16 cellular contexts compared by ENCODE assay signal in the genomic region with DNA sequence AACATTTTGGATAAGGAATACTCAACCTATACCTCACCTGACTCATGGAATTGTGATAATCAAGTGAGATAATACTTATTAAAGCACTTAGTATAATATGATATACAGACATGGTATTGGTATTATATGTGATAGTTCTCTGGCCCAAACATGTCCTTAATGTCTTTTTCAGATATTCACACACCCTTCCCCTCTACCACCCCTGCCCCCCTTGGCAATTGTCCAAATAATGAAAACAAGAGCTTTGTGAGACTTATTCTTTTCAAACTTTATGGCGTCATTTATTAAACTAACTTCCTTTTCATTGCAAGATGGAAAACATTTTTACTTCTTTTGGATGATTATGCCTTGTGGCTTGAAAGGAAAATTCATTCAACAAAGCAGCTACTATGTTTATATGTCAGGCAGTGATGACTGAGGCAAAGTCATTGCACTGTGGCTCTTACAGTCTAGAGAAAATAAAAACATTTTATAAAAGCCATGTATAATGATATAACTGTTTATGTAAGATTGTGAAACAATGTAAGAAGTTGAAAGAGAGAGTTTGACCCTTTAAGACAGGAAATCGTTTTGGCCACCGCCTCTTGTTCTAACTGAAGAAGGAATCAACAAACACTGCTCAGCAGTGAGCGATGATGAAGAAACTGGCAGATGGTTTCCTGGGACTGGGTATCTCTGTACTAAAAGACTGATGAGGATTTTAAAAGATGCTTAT. TPM values are rescaled to one million over a fixed set of nuclear protein-coding genes. Genes with fewer than 3 reads are reported as not detected.
DNase-seq lines count a peak whose midpoint lies in the region; ATAC-seq and TF ChIP-seq lines count a peak whose summit lies in the region.
"Had no signal": no experiment of that assay in that cellular context is flagged by ENCODE, and none has a peak within 500 bp of the region (broad histone marks: within the 10 kb centered on the region; RNA-seq: fewer than 3 reads in every experiment).

No MANE protein-coding gene starts in this region.

- peaks cover 54% of the 10 kb centered on the region for H3K36me3 Mint-ChIP-seq in GM23338 (ENCODE audit: low read depth)

- peaks cover 5% of the 10 kb centered on the region; the same call in 1 of the 2 replicates for H4K20me1 ChIP-seq in GM23338 (replicated peaks; ENCODE audit: insufficient read depth)
- H4K20me1 ChIP-seq: BLaER1 treated with 17β-estradiol and CSF1 and Interleukin-3, amounts not matched to agents 10 nM and 100 nM had no signal

- H3K27ac ChIP-seq in GM23338 (ENCODE audit: low read depth): peak overlapping the region; percentile 30; the same call in 1 of the 2 replicates
- H3K27ac ChIP-seq in adrenal gland: peak overlapping the region in 4 of 5 donors; percentile 20 to 61 (median 54)
- H3K27ac ChIP-seq: BLaER1 treated with 17β-estradiol and CSF1 and Interleukin-3, amounts not matched to agents 10 nM and 100 nM had no signal

- no peak for ATAC-seq in GM23338

- no peaks in the 10 kb centered on the region for H3F3A ChIP-seq in GM23338 (replicated peaks; ENCODE audit: low read depth)

- no peak overlapping the region for H3K27ac Mint-ChIP-seq in GM23338
- H3K27ac Mint-ChIP-seq: nephron progenitor cell had no signal

- no peaks in the 10 kb centered on the region for H3K9me2 ChIP-seq in GM23338 (ENCODE audit: insufficient read depth)

- no peak for TF ChIP-seq POLR2A in adrenal gland (IDR thresholded peaks at IDR 0.05)

- H2AFZ ChIP-seq in GM23338: no peak overlapping the region

- H3K4me1 Mint-ChIP-seq in GM23338: peaks cover 3% of the 10 kb centered on the region; the same call in 2 of the 3 replicates
- H3K4me1 Mint-ChIP-seq: nephron progenitor cell had no signal

- H3K4me3 ChIP-seq in GM23338 (no peak overlapping the region), adrenal gland (no peak overlapping the region)
- H3K4me3 ChIP-seq: BLaER1 treated with 17β-estradiol and CSF1 and Interleukin-3, amounts not matched to agents 10 nM and 100 nM had no signal

- H3K9me3 ChIP-seq in adrenal gland (replicated peaks in 1 of 3): no peaks in the 10 kb centered on the region

- H3K79me2 ChIP-seq in GM23338 (replicated peaks; ENCODE audit: insufficient read depth): peaks cover 40% of the 10 kb centered on the region

- H3K4me1 ChIP-seq in GM23338 (ENCODE audit: insufficient read depth) (no peaks in the 10 kb centered on the region), adrenal gland (replicated peaks in 1 of 2) (peaks cover 0 to 25% of the 10 kb centered on the region in 2 donors)

- H3K36me3 ChIP-seq in GM23338 (ENCODE audit: insufficient read depth) (peaks cover 29% of the 10 kb centered on the region; the same call in 1 of the 2 replicates), adrenal gland (replicated peaks in 1 of 2) (no peaks in the 10 kb centered on the region)

- no peak overlapping the region for H3K4me3 Mint-ChIP-seq in GM23338
- H3K4me3 Mint-ChIP-seq: nephron progenitor cell had no signal

- TF ChIP-seq CTCF in GM23338 (conservative IDR thresholded peaks at IDR 0.05; ENCODE audit: low read depth in 2 of 2): no peak
- no peak for TF ChIP-seq CTCF in adrenal gland (IDR thresholded peaks at IDR 0.05)
- no peak for TF ChIP-seq CTCF in GM13977 (IDR thresholded peaks at IDR 0.05; ENCODE audit: extremely low read depth, insufficient read depth, missing control alignments)

- 51 to 66% (median 58%) methylated on average over 4 of the region's 4 CpGs for WGBS in adrenal gland, 4 donors

- H3K27me3 ChIP-seq in GM23338 (ENCODE audit: insufficient read depth) (no peaks in the 10 kb centered on the region), adrenal gland (no peaks in the 10 kb centered on the region)
- H3K27me3 ChIP-seq: BLaER1 treated with 17β-estradiol and CSF1 and Interleukin-3, amounts not matched to agents 10 nM and 100 nM had no signal

- intact Hi-C loops in adrenal gland (cut with DNase I): loop anchor here (10.0 kb wide), 2 partner anchors 123 to 203 kb away; a partner anchor contains a TSS

- H3K4me2 ChIP-seq in GM23338: no peak overlapping the region
- H3K4me2 ChIP-seq: BLaER1 treated with 17β-estradiol and CSF1 and Interleukin-3, amounts not matched to agents 10 nM and 100 nM had no signal

- in situ Hi-C loops in GM13977 (cut with MboI; ENCODE audit: low pct_unique_long_range_greater_than_20kb, low sequenced_read_pairs, unreplicated experiment): loop anchor here (10.0 kb wide), 1 partner anchor 203 kb away; no protein-coding TSS in a partner anchor

- no peaks in the 10 kb centered on the region for H3K27me3 Mint-ChIP-seq in GM23338 (ENCODE audit: insufficient read depth, low read depth, poor library complexity)

- DNase-seq in GM23338 (ENCODE audit: low spot score) (no peak), adrenal gland (peak in 1 of 7 donors; percentile 36), glomerular endothelial cell (ENCODE audit: extremely low read depth, low read depth, low spot score) (peak; percentile 36), pulmonary artery endothelial cell (ENCODE audit: low read depth, low spot score) (peak; percentile 30), NCI-H2107 (lab: John Stamatoyannopoulos, UW) (no peak), GM13977 (ENCODE audit: low spot score) (no peak), NCI-H526 (lab: John Stamatoyannopoulos, UW) (no peak)
- DNase-seq in activated CD8-positive, alpha-beta memory T cell treated with anti-CD3 and anti-CD28 coated beads, Interleukin-2, amount 50 U/mL, for 4 hours: no peak
- DNase-seq: activated CD4-positive, alpha-beta T cell treated with anti-CD3 and anti-CD28 coated beads for 1 hour; activated effector memory CD4-positive, alpha-beta T cell treated with Interleukin-2 at 50 U/mL for 16 hours; H7; Karpas-422; nephron progenitor cell; RPMI8226; stimulated activated naive CD4-positive, alpha-beta T cell had no signal

- H3K9me3 Mint-ChIP-seq in GM23338: peaks cover 39% of the 10 kb centered on the region

TF ChIP-seq in GM23338, 12 proteins besides CTCF, POLR2A, EP300 and RAD21 (continues in another document):
- TF ChIP-seq, protein P1, sequence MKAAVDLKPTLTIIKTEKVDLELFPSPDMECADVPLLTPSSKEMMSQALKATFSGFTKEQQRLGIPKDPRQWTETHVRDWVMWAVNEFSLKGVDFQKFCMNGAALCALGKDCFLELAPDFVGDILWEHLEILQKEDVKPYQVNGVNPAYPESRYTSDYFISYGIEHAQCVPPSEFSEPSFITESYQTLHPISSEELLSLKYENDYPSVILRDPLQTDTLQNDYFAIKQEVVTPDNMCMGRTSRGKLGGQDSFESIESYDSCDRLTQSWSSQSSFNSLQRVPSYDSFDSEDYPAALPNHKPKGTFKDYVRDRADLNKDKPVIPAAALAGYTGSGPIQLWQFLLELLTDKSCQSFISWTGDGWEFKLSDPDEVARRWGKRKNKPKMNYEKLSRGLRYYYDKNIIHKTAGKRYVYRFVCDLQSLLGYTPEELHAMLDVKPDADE (IDR thresholded peaks at IDR 0.05): no peak
- TF ChIP-seq, protein P2, sequence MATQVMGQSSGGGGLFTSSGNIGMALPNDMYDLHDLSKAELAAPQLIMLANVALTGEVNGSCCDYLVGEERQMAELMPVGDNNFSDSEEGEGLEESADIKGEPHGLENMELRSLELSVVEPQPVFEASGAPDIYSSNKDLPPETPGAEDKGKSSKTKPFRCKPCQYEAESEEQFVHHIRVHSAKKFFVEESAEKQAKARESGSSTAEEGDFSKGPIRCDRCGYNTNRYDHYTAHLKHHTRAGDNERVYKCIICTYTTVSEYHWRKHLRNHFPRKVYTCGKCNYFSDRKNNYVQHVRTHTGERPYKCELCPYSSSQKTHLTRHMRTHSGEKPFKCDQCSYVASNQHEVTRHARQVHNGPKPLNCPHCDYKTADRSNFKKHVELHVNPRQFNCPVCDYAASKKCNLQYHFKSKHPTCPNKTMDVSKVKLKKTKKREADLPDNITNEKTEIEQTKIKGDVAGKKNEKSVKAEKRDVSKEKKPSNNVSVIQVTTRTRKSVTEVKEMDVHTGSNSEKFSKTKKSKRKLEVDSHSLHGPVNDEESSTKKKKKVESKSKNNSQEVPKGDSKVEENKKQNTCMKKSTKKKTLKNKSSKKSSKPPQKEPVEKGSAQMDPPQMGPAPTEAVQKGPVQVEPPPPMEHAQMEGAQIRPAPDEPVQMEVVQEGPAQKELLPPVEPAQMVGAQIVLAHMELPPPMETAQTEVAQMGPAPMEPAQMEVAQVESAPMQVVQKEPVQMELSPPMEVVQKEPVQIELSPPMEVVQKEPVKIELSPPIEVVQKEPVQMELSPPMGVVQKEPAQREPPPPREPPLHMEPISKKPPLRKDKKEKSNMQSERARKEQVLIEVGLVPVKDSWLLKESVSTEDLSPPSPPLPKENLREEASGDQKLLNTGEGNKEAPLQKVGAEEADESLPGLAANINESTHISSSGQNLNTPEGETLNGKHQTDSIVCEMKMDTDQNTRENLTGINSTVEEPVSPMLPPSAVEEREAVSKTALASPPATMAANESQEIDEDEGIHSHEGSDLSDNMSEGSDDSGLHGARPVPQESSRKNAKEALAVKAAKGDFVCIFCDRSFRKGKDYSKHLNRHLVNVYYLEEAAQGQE (IDR thresholded peaks at IDR 0.05; ENCODE audit: unreplicated experiment): no peak
- TF ChIP-seq JUNB (IDR thresholded peaks at IDR 0.05; ENCODE audit: unreplicated experiment) (no peak), ZNF114 (CRISPR knock-in tag; IDR thresholded peaks at IDR 0.05) (no peak), NANOG (IDR thresholded peaks at IDR 0.05; ENCODE audit: borderline replicate concordance) (no peak), EZH2phosphoT487 (IDR thresholded peaks at IDR 0.05; ENCODE audit: unreplicated experiment) (no peak), ZNF331 (CRISPR knock-in tag; IDR thresholded peaks at IDR 0.05; ENCODE audit: low read depth) (no peak), EZH2 (IDR thresholded peaks at IDR 0.05; ENCODE audit: low read depth, unreplicated experiment) (no peak), POLR2AphosphoS5 (IDR thresholded peaks at IDR 0.05; ENCODE audit: low read depth) (no peak), CREB1 (CRISPR knock-in tag; IDR thresholded peaks at IDR 0.05; ENCODE audit: low read depth) (no peak), STAT1 (IDR thresholded peaks at IDR 0.05; ENCODE audit: unreplicated experiment) (no peak)

RNA-seq across cellular contexts. Expression of a gene that starts 27.4 kb away (rescaled TPM):
- 39.3 and 43.0 TPM in 2 replicates for total RNA-seq in GM23338 (2014; rRNA removed; shearing (Covaris generic))
- polyA plus RNA-seq in GM23338 (2016; fragmentation: Nextera tagmentation; extraction: Ambion mirVana) (27.0 TPM in 2 replicates), adrenal gland (10 to 100 TPM; 19.4 to 27.1 (median 22.3) TPM)
- total RNA-seq in adrenal gland (10 to 100 TPM; 35.3 to 75.8 (median 55.7) TPM), glomerular endothelial cell (34.7 and 39.6 TPM in 2 replicates), pulmonary artery endothelial cell (26.3 and 36.2 TPM in 2 replicates)

Comparison
In these comparisons a context has a peak if more than half of its experiments do, and no peak if none do; other contexts are left out.
1. DNase-seq: peak in glomerular endothelial cell (single experiment) and pulmonary artery endothelial cell (single experiment); none in GM23338 (single experiment), NCI-H2107 (single experiment), activated CD8-positive, alpha-beta memory T cell treated with anti-CD3 and anti-CD28 coated beads, Interleukin-2, amount 50 U/mL, for 4 hours (single experiment), GM13977 (single experiment) and NCI-H526 (0 of 2).